In the genomic region with DNA sequence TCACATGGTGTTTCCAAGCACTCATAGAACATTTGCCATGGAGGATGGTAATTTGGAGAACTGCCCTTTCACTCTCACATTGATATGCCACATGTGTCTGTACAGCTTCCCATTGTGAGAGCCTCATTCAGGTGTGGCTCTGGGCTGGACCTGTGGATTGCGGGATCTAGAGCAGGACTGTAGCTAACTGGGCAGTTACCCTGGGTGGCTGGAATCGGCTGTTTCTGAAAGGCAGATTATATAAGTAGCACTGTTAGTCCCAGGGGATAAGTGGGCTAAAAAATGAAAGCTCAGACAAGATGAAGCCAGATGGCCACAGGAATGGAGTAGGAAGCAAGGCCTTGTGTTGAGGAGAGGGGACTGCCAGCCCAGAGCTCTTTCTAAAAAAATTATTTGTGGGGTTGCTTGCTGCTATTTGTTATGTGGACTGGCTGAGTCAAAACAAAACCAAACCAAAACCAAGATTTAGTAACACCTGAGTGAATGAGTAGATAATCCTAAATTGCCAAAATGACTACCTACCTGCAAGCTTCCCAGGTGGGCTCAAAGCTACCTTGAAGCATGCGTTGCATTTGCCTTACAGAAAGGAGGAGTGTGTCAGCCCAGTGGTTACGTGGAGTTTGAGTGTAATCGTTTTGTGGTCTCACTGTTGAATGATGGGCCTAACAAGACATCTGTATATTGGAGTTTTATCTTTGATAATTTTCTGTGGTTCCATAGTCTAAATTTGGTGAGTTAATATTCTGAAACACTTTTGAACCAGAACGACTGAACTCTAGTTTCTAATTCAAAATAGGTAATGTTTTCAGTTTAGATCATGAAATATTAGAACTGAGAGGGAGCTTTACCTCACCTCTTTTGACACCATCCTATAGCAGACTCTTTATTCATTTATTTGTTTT, we compare ENCODE assay signal across 11 cellular contexts. TPM values are rescaled to one million over a fixed set of nuclear protein-coding genes. Genes with fewer than 3 reads are reported as not detected.
DNase-seq lines count a peak whose midpoint lies in the region; ATAC-seq and TF ChIP-seq lines count a peak whose summit lies in the region.
"Had no signal": no experiment of that assay in that cellular context is flagged by ENCODE, and none has a peak within 500 bp of the region (broad histone marks: within the 10 kb centered on the region; RNA-seq: fewer than 3 reads in every experiment).

No MANE protein-coding gene starts in this region.

- H3K36me3 ChIP-seq in GM06990 (ENCODE audit: control insufficient read depth, insufficient read depth, low read length) (peaks cover 2% of the 10 kb centered on the region), mammary epithelial cell (ENCODE audit: insufficient read depth, low read length) (peaks cover 7% of the 10 kb centered on the region), smooth muscle cell (ENCODE audit: low read depth) (peaks cover 15% of the 10 kb centered on the region)

- H3K9ac ChIP-seq in mammary epithelial cell (ENCODE audit: insufficient read depth, low read length) (no peak overlapping the region), smooth muscle cell (ENCODE audit: low read depth) (no peak overlapping the region)

- H3F3A ChIP-seq in smooth muscle cell (ENCODE audit: low read depth), result no peaks in the 10 kb centered on the region

- peak; percentile 71 for DNase-seq in GM06990 (ENCODE audit: extremely low read depth, insufficient read length)
- no peak for DNase-seq in mammary epithelial cell
- DNase-seq in HEK293T (ENCODE audit: extremely low spot score), result no peak
- no peak for DNase-seq in smooth muscle cell (lab: John Stamatoyannopoulos, UW; ENCODE audit: unreplicated experiment)
- no peak for DNase-seq in kidney glomerular epithelial cell (lab: John Stamatoyannopoulos, UW)
- DNase-seq in DMS153 treated with DMSO at 0.1 percent for 48 hours (lab: John Stamatoyannopoulos, UW; ENCODE audit: unreplicated experiment), result no peak
- DNase-seq: DND-41, right lobe of liver had no signal

- H3K4me2 ChIP-seq in mammary epithelial cell (ENCODE audit: insufficient read depth, low read depth, low read length) (no peak overlapping the region), smooth muscle cell (no peak overlapping the region)
- H3K4me2 ChIP-seq: hepatocyte had no signal

- H3K4me3 ChIP-seq in GM06990 (replicated peaks; ENCODE audit: low read depth, low read length) (peak overlapping the region; percentile 32), mammary epithelial cell (replicated peaks in 1 of 3; ENCODE audit: insufficient read depth in 1 of 3, low read depth in 2 of 3, low read length in 3 of 3) (no peak overlapping the region), smooth muscle cell (no peak overlapping the region)
- H3K4me3 ChIP-seq: hepatocyte, right lobe of liver had no signal

- CTCF ChIA-PET in mammary epithelial cell (lab: Charles Lee; ENCODE audit: low non-redundant PET), result no interaction called here
- CTCF ChIA-PET in HEK293T (lab: Yijun Ruan, JAX), result no interaction called here

- H3K27me3 ChIP-seq in GM06990 (replicated peaks; ENCODE audit: control insufficient read depth, insufficient read depth, low read length) (no peaks in the 10 kb centered on the region), mammary epithelial cell (ENCODE audit: insufficient read depth, low read length) (no peaks in the 10 kb centered on the region), smooth muscle cell (ENCODE audit: low read depth) (no peaks in the 10 kb centered on the region)
- H3K27me3 ChIP-seq: hepatocyte, right lobe of liver had no signal

- H3K4me1 ChIP-seq in mammary epithelial cell (ENCODE audit: insufficient read depth, low read length), result peaks cover 8% of the 10 kb centered on the region
- peaks cover 24% of the 10 kb centered on the region for H3K4me1 ChIP-seq in smooth muscle cell (ENCODE audit: low read depth)
- H3K4me1 ChIP-seq: right lobe of liver had no signal

- no peak for TF ChIP-seq CTCF in GM06990 (IDR thresholded peaks at IDR 0.05; ENCODE audit: insufficient read depth, low read length, poor library complexity, severe bottlenecking)
- no peak for TF ChIP-seq CTCF in mammary epithelial cell (conservative IDR thresholded peaks at IDR 0.05 in 1 of 2, IDR thresholded peaks at IDR 0.05 in 1 of 2; ENCODE audit: extremely low read depth in 1 of 2, insufficient read depth in 1 of 2, low read depth in 1 of 2, low read length in 2 of 2)
- no peak for TF ChIP-seq CTCF in smooth muscle cell (IDR thresholded peaks at IDR 0.05; ENCODE audit: borderline replicate concordance, insufficient read depth, poor library complexity, severe bottlenecking)

- in situ Hi-C loops in mammary epithelial cell (cut with MboI; ENCODE audit: low sequenced_read_pairs in 2 of 2), result loop anchor here in 1 of 2 donors (25.0 kb wide), 1 partner anchor 827 kb away; no protein-coding TSS in a partner anchor

- H2AFZ ChIP-seq in mammary epithelial cell (ENCODE audit: low read depth, low read length), result no peak overlapping the region
- no peak overlapping the region for H2AFZ ChIP-seq in smooth muscle cell (ENCODE audit: low read depth)
- H2AFZ ChIP-seq: hepatocyte had no signal

- dilution Hi-C loops in mammary epithelial cell (cut with HindIII; ENCODE audit: low sequenced_read_pairs), result no loop called here

- ATAC-seq in GM19372 (IDR thresholded peaks at IDR 0.05; ENCODE audit: low read depth, unreplicated experiment) (peak; percentile 64), HG03039 (IDR thresholded peaks at IDR 0.05; ENCODE audit: unreplicated experiment) (peak; percentile 60)

- intact Hi-C loops in mammary epithelial cell (cut with micrococcal nuclease), result no loop called here

- POLR2A ChIA-PET in HEK293T (lab: Yijun Ruan, JAX), result interaction anchor here (0.9 kb wide), 1 partner anchor 58 kb away, joined by 4 read pairs; the partner anchor contains the start of gene SDCCAG8

- H4K20me1 ChIP-seq in mammary epithelial cell (ENCODE audit: insufficient read depth, low read length) (no peaks in the 10 kb centered on the region), smooth muscle cell (ENCODE audit: low read depth) (no peaks in the 10 kb centered on the region)

- H3K79me2 ChIP-seq in mammary epithelial cell (ENCODE audit: insufficient read depth, low read length) (no peaks in the 10 kb centered on the region), smooth muscle cell (ENCODE audit: low read depth) (no peaks in the 10 kb centered on the region)
- H3K79me2 ChIP-seq: hepatocyte had no signal

- 91% methylated on average over 6 of the region's 6 CpGs for WGBS in mammary epithelial cell (ENCODE audit: low coverage, missing lambda C conversion rate)
- 92% methylated on average over 6 of the region's 6 CpGs for WGBS in smooth muscle cell (ENCODE audit: low lambda C conversion rate)

- BruUV-seq in mammary epithelial cell (replicated peaks; lab: Mats Ljungman, UMichigan), result no TSS peak

- H3K9me3 ChIP-seq in mammary epithelial cell (replicated peaks; ENCODE audit: insufficient read depth, low read length), result no peaks in the 10 kb centered on the region
- no peaks in the 10 kb centered on the region for H3K9me3 ChIP-seq in smooth muscle cell (replicated peaks; ENCODE audit: low read depth)
- H3K9me3 ChIP-seq: right lobe of liver had no signal

- H3K27ac ChIP-seq in mammary epithelial cell (ENCODE audit: insufficient read depth, low read depth, low read length), result peak overlapping the region; percentile 6
- no peak overlapping the region for H3K27ac ChIP-seq in smooth muscle cell (ENCODE audit: low read depth)
- H3K27ac ChIP-seq: hepatocyte, right lobe of liver had no signal

TF ChIP-seq in HEK293T, 16 proteins besides CTCF, POLR2A, EP300 and RAD21:
- TF ChIP-seq L3MBTL2 (conservative IDR thresholded peaks at IDR 0.05) (no peak), NFRKB (IDR thresholded peaks at IDR 0.05) (no peak), FOXK2 (IDR thresholded peaks at IDR 0.05) (no peak), ARNT (IDR thresholded peaks at IDR 0.05) (no peak), FOXA1 (IDR thresholded peaks at IDR 0.05) (no peak)
- TF ChIP-seq, protein P1, sequence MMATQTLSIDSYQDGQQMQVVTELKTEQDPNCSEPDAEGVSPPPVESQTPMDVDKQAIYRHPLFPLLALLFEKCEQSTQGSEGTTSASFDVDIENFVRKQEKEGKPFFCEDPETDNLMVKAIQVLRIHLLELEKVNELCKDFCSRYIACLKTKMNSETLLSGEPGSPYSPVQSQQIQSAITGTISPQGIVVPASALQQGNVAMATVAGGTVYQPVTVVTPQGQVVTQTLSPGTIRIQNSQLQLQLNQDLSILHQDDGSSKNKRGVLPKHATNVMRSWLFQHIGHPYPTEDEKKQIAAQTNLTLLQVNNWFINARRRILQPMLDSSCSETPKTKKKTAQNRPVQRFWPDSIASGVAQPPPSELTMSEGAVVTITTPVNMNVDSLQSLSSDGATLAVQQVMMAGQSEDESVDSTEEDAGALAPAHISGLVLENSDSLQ (IDR thresholded peaks at IDR 0.05), result no peak

RNA-seq across cellular contexts. Expression of gene SDCCAG8, which starts 58.0 kb away (rescaled TPM):
- total RNA-seq in mammary epithelial cell, result 10 to 100 TPM; 34.7 to 42.1 TPM
- 22.4 TPM for polyA plus RNA-seq in mammary epithelial cell
- polyA minus RNA-seq in mammary epithelial cell, result 33.5 TPM
- total RNA-seq in smooth muscle cell, result 32.5 and 33.4 TPM in 2 replicates
- polyA plus RNA-seq in smooth muscle cell, result 30.9 and 33.0 TPM in 2 replicates

RNA-seq across cellular contexts. Expression of gene CEP170, which starts 58.8 kb away (rescaled TPM):
- total RNA-seq in mammary epithelial cell, result 10 to 100 TPM; 64.6 to 75.7 TPM
- 23.9 TPM for polyA plus RNA-seq in mammary epithelial cell
- 73.6 TPM for polyA minus RNA-seq in mammary epithelial cell
- 145 and 175 TPM in 2 replicates for total RNA-seq in smooth muscle cell
- 50.3 and 76.0 TPM in 2 replicates for polyA plus RNA-seq in smooth muscle cell
